ENCODE assay signal across 1 cellular context in the genomic region with DNA sequence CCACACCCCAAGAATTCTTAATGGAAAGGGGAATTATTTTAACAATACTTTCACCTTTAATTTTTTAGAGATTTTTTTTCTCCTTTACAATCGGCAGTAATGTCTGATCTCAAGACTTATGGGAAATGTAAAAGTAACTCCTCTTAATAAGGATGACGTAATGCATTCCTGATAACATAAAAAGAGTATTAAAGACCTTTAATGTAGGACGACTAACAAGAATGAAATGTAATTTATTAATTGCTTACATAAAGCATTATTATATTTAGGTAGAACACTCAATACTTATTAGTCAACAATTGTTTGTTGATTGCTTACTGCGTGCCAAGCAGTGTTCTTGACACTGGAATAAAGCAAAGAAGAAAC.
TF ChIP-seq lines count a peak whose summit lies in the region.

No MANE protein-coding gene starts in this region.

TF ChIP-seq in WTC11, 78 proteins besides CTCF, POLR2A, EP300 and RAD21 (continued from another document):
- TF ChIP-seq, protein P1, sequence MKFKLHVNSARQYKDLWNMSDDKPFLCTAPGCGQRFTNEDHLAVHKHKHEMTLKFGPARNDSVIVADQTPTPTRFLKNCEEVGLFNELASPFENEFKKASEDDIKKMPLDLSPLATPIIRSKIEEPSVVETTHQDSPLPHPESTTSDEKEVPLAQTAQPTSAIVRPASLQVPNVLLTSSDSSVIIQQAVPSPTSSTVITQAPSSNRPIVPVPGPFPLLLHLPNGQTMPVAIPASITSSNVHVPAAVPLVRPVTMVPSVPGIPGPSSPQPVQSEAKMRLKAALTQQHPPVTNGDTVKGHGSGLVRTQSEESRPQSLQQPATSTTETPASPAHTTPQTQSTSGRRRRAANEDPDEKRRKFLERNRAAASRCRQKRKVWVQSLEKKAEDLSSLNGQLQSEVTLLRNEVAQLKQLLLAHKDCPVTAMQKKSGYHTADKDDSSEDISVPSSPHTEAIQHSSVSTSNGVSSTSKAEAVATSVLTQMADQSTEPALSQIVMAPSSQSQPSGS (CRISPR knock-in tag; IDR thresholded peaks at IDR 0.05; ENCODE audit: borderline replicate concordance, low read depth), result no peak
- TF ChIP-seq TP53 (CRISPR knock-in tag; IDR thresholded peaks at IDR 0.05) (no peak), ELF4 (CRISPR knock-in tag; IDR thresholded peaks at IDR 0.05; ENCODE audit: low read depth) (no peak), ETV6 (CRISPR knock-in tag; IDR thresholded peaks at IDR 0.05) (no peak)
- TF ChIP-seq, protein P2, sequence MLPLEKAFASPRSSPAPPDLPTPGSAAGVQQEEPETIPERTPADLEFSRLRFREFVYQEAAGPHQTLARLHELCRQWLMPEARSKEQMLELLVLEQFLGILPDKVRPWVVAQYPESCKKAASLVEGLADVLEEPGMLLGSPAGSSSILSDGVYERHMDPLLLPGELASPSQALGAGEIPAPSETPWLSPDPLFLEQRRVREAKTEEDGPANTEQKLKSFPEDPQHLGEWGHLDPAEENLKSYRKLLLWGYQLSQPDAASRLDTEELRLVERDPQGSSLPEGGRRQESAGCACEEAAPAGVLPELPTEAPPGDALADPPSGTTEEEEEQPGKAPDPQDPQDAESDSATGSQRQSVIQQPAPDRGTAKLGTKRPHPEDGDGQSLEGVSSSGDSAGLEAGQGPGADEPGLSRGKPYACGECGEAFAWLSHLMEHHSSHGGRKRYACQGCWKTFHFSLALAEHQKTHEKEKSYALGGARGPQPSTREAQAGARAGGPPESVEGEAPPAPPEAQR (CRISPR knock-in tag; IDR thresholded peaks at IDR 0.05), result no peak
- TF ChIP-seq, protein P3, sequence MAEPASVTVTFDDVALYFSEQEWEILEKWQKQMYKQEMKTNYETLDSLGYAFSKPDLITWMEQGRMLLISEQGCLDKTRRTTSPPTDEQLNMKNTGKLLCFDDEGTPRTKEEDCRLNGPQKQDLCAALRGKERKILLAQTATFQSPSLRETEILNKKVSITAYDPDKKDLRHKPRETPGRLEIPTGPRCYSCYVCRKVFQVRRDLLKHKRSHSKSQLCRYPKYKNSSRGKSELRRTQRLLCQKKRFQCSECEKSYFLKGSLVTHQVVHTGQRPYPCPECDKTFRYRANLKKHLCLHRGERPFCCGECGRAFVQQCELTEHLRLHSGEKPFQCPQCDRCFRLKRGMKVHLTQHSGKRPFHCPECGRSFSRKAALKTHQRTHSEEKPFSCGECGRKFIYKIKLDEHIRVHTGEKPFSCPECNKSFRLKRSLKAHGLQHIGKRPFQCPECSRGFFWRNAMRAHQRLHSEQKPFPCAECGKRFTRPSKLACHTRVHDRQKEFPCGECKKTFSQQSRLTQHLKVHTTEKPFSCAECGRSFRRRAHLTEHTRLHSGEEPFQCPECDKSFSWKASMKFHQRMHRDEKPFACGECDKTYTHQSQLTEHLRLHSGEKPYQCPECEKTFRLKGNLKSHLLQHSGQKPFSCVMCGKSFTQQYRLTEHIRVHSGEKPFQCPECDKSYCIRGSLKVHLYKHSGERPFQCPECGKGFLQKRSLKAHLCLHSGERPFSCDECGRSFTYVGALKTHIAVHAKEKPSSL (CRISPR knock-in tag; conservative IDR thresholded peaks at IDR 0.05), result no peak
- TF ChIP-seq, protein P4, sequence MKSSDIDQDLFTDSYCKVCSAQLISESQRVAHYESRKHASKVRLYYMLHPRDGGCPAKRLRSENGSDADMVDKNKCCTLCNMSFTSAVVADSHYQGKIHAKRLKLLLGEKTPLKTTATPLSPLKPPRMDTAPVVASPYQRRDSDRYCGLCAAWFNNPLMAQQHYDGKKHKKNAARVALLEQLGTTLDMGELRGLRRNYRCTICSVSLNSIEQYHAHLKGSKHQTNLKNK (CRISPR knock-in tag; IDR thresholded peaks at IDR 0.05), result no peak
- TF ChIP-seq, protein P5, sequence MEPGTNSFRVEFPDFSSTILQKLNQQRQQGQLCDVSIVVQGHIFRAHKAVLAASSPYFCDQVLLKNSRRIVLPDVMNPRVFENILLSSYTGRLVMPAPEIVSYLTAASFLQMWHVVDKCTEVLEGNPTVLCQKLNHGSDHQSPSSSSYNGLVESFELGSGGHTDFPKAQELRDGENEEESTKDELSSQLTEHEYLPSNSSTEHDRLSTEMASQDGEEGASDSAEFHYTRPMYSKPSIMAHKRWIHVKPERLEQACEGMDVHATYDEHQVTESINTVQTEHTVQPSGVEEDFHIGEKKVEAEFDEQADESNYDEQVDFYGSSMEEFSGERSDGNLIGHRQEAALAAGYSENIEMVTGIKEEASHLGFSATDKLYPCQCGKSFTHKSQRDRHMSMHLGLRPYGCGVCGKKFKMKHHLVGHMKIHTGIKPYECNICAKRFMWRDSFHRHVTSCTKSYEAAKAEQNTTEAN (CRISPR knock-in tag; IDR thresholded peaks at IDR 0.05), result no peak
